Comparison of ENCODE assay signal across 6 cellular contexts in genomic region chr12:48937170-48937569, GRCh38.
A peak's percentile ranks its signal among the peaks of the same experiment; 100 is the strongest.
DNase-seq lines count a peak whose midpoint lies in the region; TF ChIP-seq lines count a peak whose summit lies in the region.

No MANE protein-coding gene starts in this region.

- peaks cover 28% of the 10 kb centered on the region for H3K36me3 ChIP-seq in OCI-LY3 (replicated peaks; ENCODE audit: low read depth, low read length)

- DNase-seq in GM10266 (ENCODE audit: extremely low spot score) (no peak), iPS-NIHi7 (ENCODE audit: extremely low spot score) (peak; percentile 71), T-helper 2 cell (no peak), NCI-H1417 (lab: John Stamatoyannopoulos, UW) (no peak)
- DNase-seq in stimulated activated CD4-positive, alpha-beta T cell treated with anti-CD3 and anti-CD28 coated beads, Interleukin-2, amount 100 ng/mL, for 24 hours: no peak

- no peak overlapping the region for H3K4me2 ChIP-seq in OCI-LY3 (ENCODE audit: low read length)

- H3K4me1 ChIP-seq in OCI-LY3 (ENCODE audit: low read length): no peaks in the 10 kb centered on the region

- peak; percentile 18 for TF ChIP-seq CTCF in GM10266 (IDR thresholded peaks at IDR 0.05; ENCODE audit: control insufficient read depth, insufficient read depth, low read depth, missing control alignments)
- TF ChIP-seq CTCF in OCI-LY3 (IDR thresholded peaks at IDR 0.05; ENCODE audit: low read depth, low read length): peak; percentile 34

- peaks cover 20% of the 10 kb centered on the region for H4K20me1 ChIP-seq in OCI-LY3 (ENCODE audit: insufficient read depth, low read length)

- no peak overlapping the region for H3K9ac ChIP-seq in OCI-LY3 (ENCODE audit: low read length)

- H3K79me2 ChIP-seq in OCI-LY3 (ENCODE audit: low read length): no peaks in the 10 kb centered on the region

- H3K9me3 ChIP-seq in OCI-LY3 (ENCODE audit: insufficient read depth, low read length): no peaks in the 10 kb centered on the region

- no peak overlapping the region for H3K4me3 ChIP-seq in OCI-LY3 (ENCODE audit: low read length)

- H3K27me3 ChIP-seq in OCI-LY3 (ENCODE audit: low read depth, low read length): no peaks in the 10 kb centered on the region

- H3K27ac ChIP-seq in OCI-LY3 (ENCODE audit: low read length): no peak overlapping the region

- no peak overlapping the region for H2AFZ ChIP-seq in OCI-LY3 (ENCODE audit: low read depth, low read length)
